ENCODE assay signal across 1 cellular context in the genomic region with DNA sequence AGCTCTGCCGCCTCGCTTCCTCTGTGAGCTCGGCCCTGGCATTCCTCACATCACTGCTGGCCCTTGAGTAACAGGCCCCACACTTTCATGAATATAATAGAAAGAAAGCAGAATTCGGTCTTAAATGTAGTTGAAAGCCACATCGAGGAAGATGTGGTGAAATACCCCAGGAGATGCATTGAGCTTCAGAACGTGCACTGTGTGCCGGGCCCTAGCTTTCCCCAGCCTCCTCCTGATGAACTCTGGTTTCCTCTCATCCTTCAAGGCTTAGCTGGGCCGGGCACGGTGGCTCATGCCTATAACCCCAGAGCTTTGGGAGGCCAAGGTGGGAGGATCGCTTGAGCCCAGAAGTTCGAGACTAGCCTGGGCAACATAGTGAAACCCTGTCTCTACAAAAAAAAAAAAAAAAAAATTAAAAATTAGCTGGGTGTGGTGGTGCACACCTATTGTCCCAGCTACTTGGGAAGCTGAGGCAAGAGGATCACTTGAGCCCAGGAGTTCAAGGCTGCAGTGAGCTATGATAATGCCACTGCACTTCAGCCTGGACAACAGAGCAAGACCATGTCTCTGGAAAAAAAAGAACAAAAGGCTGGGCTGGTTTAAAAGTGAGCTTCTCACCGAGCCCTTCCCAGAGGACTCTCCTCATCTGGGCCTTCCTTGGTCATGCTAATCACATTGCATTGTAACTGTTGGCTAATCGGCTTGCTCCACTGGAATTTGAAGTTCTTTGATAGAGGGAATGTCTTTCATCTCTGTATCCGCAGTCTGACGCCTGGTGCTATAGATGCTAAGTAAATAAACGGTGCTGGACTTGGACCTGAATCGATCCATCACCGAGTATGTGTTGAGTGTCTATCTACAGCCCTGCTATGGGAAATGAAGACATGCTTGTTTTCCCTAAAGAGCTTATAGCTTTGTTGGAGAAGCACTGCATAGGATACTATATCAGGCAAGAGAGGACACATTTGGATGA.
A peak's percentile ranks its signal among the peaks of the same experiment; 100 is the strongest.
TF ChIP-seq lines count a peak whose summit lies in the region.

No MANE protein-coding gene starts in this region.

TF ChIP-seq in HepG2, 621 proteins besides CTCF, POLR2A, EP300 and RAD21 (continued from another document and continues in another):
- TF ChIP-seq, protein P1, sequence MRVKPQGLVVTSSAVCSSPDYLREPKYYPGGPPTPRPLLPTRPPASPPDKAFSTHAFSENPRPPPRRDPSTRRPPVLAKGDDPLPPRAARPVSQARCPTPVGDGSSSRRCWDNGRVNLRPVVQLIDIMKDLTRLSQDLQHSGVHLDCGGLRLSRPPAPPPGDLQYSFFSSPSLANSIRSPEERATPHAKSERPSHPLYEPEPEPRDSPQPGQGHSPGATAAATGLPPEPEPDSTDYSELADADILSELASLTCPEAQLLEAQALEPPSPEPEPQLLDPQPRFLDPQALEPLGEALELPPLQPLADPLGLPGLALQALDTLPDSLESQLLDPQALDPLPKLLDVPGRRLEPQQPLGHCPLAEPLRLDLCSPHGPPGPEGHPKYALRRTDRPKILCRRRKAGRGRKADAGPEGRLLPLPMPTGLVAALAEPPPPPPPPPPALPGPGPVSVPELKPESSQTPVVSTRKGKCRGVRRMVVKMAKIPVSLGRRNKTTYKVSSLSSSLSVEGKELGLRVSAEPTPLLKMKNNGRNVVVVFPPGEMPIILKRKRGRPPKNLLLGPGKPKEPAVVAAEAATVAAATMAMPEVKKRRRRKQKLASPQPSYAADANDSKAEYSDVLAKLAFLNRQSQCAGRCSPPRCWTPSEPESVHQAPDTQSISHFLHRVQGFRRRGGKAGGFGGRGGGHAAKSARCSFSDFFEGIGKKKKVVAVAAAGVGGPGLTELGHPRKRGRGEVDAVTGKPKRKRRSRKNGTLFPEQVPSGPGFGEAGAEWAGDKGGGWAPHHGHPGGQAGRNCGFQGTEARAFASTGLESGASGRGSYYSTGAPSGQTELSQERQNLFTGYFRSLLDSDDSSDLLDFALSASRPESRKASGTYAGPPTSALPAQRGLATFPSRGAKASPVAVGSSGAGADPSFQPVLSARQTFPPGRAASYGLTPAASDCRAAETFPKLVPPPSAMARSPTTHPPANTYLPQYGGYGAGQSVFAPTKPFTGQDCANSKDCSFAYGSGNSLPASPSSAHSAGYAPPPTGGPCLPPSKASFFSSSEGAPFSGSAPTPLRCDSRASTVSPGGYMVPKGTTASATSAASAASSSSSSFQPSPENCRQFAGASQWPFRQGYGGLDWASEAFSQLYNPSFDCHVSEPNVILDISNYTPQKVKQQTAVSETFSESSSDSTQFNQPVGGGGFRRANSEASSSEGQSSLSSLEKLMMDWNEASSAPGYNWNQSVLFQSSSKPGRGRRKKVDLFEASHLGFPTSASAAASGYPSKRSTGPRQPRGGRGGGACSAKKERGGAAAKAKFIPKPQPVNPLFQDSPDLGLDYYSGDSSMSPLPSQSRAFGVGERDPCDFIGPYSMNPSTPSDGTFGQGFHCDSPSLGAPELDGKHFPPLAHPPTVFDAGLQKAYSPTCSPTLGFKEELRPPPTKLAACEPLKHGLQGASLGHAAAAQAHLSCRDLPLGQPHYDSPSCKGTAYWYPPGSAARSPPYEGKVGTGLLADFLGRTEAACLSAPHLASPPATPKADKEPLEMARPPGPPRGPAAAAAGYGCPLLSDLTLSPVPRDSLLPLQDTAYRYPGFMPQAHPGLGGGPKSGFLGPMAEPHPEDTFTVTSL (CRISPR knock-in tag; IDR thresholded peaks at IDR 0.05; ENCODE audit: borderline replicate concordance) = peak; percentile 100
- TF ChIP-seq, protein P2, sequence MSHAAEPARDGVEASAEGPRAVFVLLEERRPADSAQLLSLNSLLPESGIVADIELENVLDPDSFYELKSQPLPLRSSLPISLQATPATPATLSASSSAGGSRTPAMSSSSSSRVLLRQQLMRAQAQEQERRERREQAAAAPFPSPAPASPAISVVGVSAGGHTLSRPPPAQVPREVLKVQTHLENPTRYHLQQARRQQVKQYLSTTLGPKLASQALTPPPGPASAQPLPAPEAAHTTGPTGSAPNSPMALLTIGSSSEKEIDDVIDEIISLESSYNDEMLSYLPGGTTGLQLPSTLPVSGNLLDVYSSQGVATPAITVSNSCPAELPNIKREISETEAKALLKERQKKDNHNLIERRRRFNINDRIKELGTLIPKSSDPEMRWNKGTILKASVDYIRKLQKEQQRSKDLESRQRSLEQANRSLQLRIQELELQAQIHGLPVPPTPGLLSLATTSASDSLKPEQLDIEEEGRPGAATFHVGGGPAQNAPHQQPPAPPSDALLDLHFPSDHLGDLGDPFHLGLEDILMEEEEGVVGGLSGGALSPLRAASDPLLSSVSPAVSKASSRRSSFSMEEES (CRISPR knock-in tag; IDR thresholded peaks at IDR 0.05) = peak; percentile 97
- 0 out of 2 replicates have a peak, but pooled peaks have one; percentile 34 for TF ChIP-seq ZNF619 (CRISPR knock-in tag; IDR thresholded peaks at IDR 0.05)
- TF ChIP-seq, protein P3, sequence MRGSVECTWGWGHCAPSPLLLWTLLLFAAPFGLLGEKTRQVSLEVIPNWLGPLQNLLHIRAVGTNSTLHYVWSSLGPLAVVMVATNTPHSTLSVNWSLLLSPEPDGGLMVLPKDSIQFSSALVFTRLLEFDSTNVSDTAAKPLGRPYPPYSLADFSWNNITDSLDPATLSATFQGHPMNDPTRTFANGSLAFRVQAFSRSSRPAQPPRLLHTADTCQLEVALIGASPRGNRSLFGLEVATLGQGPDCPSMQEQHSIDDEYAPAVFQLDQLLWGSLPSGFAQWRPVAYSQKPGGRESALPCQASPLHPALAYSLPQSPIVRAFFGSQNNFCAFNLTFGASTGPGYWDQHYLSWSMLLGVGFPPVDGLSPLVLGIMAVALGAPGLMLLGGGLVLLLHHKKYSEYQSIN (CRISPR knock-in tag; IDR thresholded peaks at IDR 0.05; ENCODE audit: borderline replicate concordance) = no peak
- peak; percentile 97 for TF ChIP-seq ZSCAN29 (CRISPR knock-in tag; conservative IDR thresholded peaks at IDR 0.05)
- TF ChIP-seq MATR3 (CRISPR knock-in tag; IDR thresholded peaks at IDR 0.05) = no peak
- peak; percentile 100 for TF ChIP-seq HDAC2 (CRISPR knock-in tag; IDR thresholded peaks at IDR 0.05)
- peak; percentile 77; the same call in 1 of the 2 replicates for TF ChIP-seq ZSCAN22 (CRISPR knock-in tag; IDR thresholded peaks at IDR 0.05)
- TF ChIP-seq FOSL1 (CRISPR knock-in tag; IDR thresholded peaks at IDR 0.05; ENCODE audit: borderline replicate concordance) = peak; percentile 80; the same call in 1 of the 2 replicates
- TF ChIP-seq, protein P4, sequence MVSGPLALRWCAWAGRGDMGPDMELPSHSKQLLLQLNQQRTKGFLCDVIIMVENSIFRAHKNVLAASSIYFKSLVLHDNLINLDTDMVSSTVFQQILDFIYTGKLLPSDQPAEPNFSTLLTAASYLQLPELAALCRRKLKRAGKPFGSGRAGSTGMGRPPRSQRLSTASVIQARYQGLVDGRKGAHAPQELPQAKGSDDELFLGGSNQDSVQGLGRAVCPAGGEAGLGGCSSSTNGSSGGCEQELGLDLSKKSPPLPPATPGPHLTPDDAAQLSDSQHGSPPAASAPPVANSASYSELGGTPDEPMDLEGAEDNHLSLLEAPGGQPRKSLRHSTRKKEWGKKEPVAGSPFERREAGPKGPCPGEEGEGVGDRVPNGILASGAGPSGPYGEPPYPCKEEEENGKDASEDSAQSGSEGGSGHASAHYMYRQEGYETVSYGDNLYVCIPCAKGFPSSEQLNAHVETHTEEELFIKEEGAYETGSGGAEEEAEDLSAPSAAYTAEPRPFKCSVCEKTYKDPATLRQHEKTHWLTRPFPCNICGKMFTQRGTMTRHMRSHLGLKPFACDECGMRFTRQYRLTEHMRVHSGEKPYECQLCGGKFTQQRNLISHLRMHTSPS (CRISPR knock-in tag; IDR thresholded peaks at IDR 0.05; ENCODE audit: low read depth) = peak; percentile 75; the same call in 1 of the 2 replicates
- TF ChIP-seq ZNF704 (CRISPR knock-in tag; IDR thresholded peaks at IDR 0.05; ENCODE audit: borderline replicate concordance) = peak; percentile 65; the same call in 1 of the 2 replicates
- no peak; the same call in 1 of the 2 replicates for TF ChIP-seq ZNF343 (CRISPR knock-in tag; IDR thresholded peaks at IDR 0.05)
- TF ChIP-seq RCOR2 (CRISPR knock-in tag; IDR thresholded peaks at IDR 0.05) = peak; percentile 99
- peak; percentile 60; the same call in 1 of the 2 replicates for TF ChIP-seq MTF1 (CRISPR knock-in tag; IDR thresholded peaks at IDR 0.05)
- no peak for TF ChIP-seq ZNF567 (CRISPR knock-in tag; IDR thresholded peaks at IDR 0.05; ENCODE audit: borderline replicate concordance)
- peak; percentile 67 for TF ChIP-seq BHLHE40 (IDR thresholded peaks at IDR 0.05; ENCODE audit: low read length)
- TF ChIP-seq, protein P5, sequence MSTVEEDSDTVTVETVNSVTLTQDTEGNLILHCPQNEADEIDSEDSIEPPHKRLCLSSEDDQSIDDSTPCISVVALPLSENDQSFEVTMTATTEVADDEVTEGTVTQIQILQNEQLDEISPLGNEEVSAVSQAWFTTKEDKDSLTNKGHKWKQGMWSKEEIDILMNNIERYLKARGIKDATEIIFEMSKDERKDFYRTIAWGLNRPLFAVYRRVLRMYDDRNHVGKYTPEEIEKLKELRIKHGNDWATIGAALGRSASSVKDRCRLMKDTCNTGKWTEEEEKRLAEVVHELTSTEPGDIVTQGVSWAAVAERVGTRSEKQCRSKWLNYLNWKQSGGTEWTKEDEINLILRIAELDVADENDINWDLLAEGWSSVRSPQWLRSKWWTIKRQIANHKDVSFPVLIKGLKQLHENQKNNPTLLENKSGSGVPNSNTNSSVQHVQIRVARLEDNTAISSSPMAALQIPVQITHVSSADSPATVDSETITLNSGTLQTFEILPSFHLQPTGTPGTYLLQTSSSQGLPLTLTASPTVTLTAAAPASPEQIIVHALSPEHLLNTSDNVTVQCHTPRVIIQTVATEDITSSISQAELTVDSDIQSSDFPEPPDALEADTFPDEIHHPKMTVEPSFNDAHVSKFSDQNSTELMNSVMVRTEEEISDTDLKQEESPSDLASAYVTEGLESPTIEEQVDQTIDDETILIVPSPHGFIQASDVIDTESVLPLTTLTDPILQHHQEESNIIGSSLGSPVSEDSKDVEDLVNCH (CRISPR knock-in tag; IDR thresholded peaks at IDR 0.05) = no peak
- TF ChIP-seq ZNF782 (CRISPR knock-in tag; IDR thresholded peaks at IDR 0.05; ENCODE audit: borderline replicate concordance) = no peak; the same call in 1 of the 2 replicates
- TF ChIP-seq KDM2A (CRISPR knock-in tag; IDR thresholded peaks at IDR 0.05; ENCODE audit: borderline replicate concordance, low read depth) = peak; percentile 80; the same call in 1 of the 2 replicates
- peak; percentile 98 for TF ChIP-seq MED8 (CRISPR knock-in tag; IDR thresholded peaks at IDR 0.05; ENCODE audit: insufficient replicate concordance)
- peak; percentile 89 for TF ChIP-seq ZNF367 (CRISPR knock-in tag; IDR thresholded peaks at IDR 0.05; ENCODE audit: borderline replicate concordance)
- TF ChIP-seq, protein P6, sequence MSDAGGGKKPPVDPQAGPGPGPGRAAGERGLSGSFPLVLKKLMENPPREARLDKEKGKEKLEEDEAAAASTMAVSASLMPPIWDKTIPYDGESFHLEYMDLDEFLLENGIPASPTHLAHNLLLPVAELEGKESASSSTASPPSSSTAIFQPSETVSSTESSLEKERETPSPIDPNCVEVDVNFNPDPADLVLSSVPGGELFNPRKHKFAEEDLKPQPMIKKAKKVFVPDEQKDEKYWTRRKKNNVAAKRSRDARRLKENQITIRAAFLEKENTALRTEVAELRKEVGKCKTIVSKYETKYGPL (CRISPR knock-in tag; IDR thresholded peaks at IDR 0.05) = peak; percentile 76; the same call in 1 of the 2 replicates
- no peak for TF ChIP-seq BCLAF1 (IDR thresholded peaks at IDR 0.05)
- peak; percentile 83 for TF ChIP-seq ZNF501 (CRISPR knock-in tag; IDR thresholded peaks at IDR 0.05)
- no peak for TF ChIP-seq ZNF10 (CRISPR knock-in tag; IDR thresholded peaks at IDR 0.05; ENCODE audit: borderline replicate concordance, low read depth)
- peak; percentile 78 for TF ChIP-seq E2F1 (CRISPR knock-in tag; IDR thresholded peaks at IDR 0.05)
- no peak for TF ChIP-seq NFE2L1 (CRISPR knock-in tag; IDR thresholded peaks at IDR 0.05; ENCODE audit: borderline replicate concordance)
- peak; percentile 96 for TF ChIP-seq ZBTB7B (CRISPR knock-in tag; IDR thresholded peaks at IDR 0.05)
- peak in 1 of 2 experiments; percentile 96; a peak in 2 of 4 replicates for TF ChIP-seq ATF4 (CRISPR knock-in tag; IDR thresholded peaks at IDR 0.05)
